In genomic region chrX:9899640-9900075, GRCh38 we compare ENCODE assay signal across 10 cellular contexts.
DNase-seq lines count a peak whose midpoint lies in the region; ATAC-seq, FAIRE-seq and TF ChIP-seq lines count a peak whose summit lies in the region.
"Had no signal": no experiment of that assay in that cellular context is flagged by ENCODE, and none has a peak within 500 bp of the region (broad histone marks: within the 10 kb centered on the region; RNA-seq: fewer than 3 reads in every experiment).

No MANE protein-coding gene starts in this region.

- no peak overlapping the region for H3K27ac ChIP-seq in GM12878 (ENCODE audit: control insufficient read depth, insufficient read depth)
- H3K27ac ChIP-seq in stomach = no peak overlapping the region

- no peak overlapping the region for H3K4me2 ChIP-seq in GM12878 (ENCODE audit: control insufficient read depth, insufficient read depth)

- no TSS peak for BruUV-seq in GM12878 (replicated peaks; lab: Mats Ljungman, UMichigan)

- CTCF ChIA-PET in GM12878 (lab: Yijun Ruan, JAX) = interaction anchor here (1.1 to 1.8 kb wide), 3 partner anchors 11 to 98 kb away, joined by 3 to 5 read pairs (median 3); no protein-coding TSS in a partner anchor

- TF ChIP-seq POLR2A in GM12878 (IDR thresholded peaks at IDR 0.05; ENCODE audit: low read depth, low read length) (no peak), stomach (IDR thresholded peaks at IDR 0.05) (no peak)

- H3K27ac Mint-ChIP-seq in nephron (peak overlapping the region; percentile 63 to 94 (median 66)), glutamatergic neuron (ENCODE audit: unreplicated experiment) (no peak overlapping the region)
- H3K27ac Mint-ChIP-seq: stimulated activated naive B cell treated with anti-CD40 and anti-IgM and Interleukin-4, amounts not matched to agents 10 μg/mL and 1 μg/mL and 100 μg/mL, for 72 hours had no signal

- H3K36me3 Mint-ChIP-seq in nephron (ENCODE audit: low read depth) (peaks cover 11% of the 10 kb centered on the region), glutamatergic neuron (ENCODE audit: unreplicated experiment) (no peaks in the 10 kb centered on the region)
- H3K36me3 Mint-ChIP-seq: stimulated activated naive B cell treated with anti-CD40 and anti-IgM and Interleukin-4, amounts not matched to agents 10 μg/mL and 1 μg/mL and 100 μg/mL, for 72 hours had no signal

- TF ChIP-seq EP300 in GM12878 (IDR thresholded peaks at IDR 0.05; ENCODE audit: borderline replicate concordance in 1 of 2, control insufficient read depth in 1 of 2, low read depth in 2 of 2, low read length in 2 of 2) (peak; percentile 48 to 71; a peak in 3 of 4 replicates), stomach (IDR thresholded peaks at IDR 0.05) (no peak)

- H3K9ac ChIP-seq in GM12878 (ENCODE audit: control insufficient read depth, insufficient read depth, low read length) = no peak overlapping the region

- peak; percentile 75 for FAIRE-seq in GM12878 (lab: Jason Lieb, UNC)

- DNase-seq in C1 segment of cervical spinal cord (lab: John Stamatoyannopoulos, UW) = peak in 12 of 14 donors; percentile 4 to 60 (median 40)
- DNase-seq in GM12878 (ENCODE audit: low read depth, low spot score) = no peak
- no peak for DNase-seq in stomach
- no peak for DNase-seq in glutamatergic neuron
- DNase-seq in central memory CD4-positive, alpha-beta T cell = no peak
- DNase-seq: stimulated activated naive B cell treated with anti-CD40 and anti-IgM and Interleukin-4, amounts not matched to agents 10 μg/mL and 1 μg/mL and 100 μg/mL, for 72 hours had no signal

- TF ChIP-seq CTCF in GM12878 (IDR thresholded peaks at IDR 0.05 in 2 of 3, conservative IDR thresholded peaks at IDR 0.05 in 1 of 3; ENCODE audit: control insufficient read depth in 2 of 3, extremely low read depth in 1 of 3, insufficient read depth in 1 of 3, low read depth in 3 of 3, low read length in 3 of 3) (no peak), nephron (IDR thresholded peaks at IDR 0.05; ENCODE audit: unreplicated experiment in 3 of 3) (no peak), stomach (IDR thresholded peaks at IDR 0.05) (no peak), glutamatergic neuron (IDR thresholded peaks at IDR 0.05; ENCODE audit: partially characterized antibody, unreplicated experiment) (no peak)

- ATAC-seq in GM18519 (IDR thresholded peaks at IDR 0.05; ENCODE audit: low FRiP score, unreplicated experiment) (peak; percentile 65), GM12878 (peak; percentile 82), GM18502 (IDR thresholded peaks at IDR 0.05; ENCODE audit: poor library complexity, unreplicated experiment) (no peak)
- ATAC-seq: HCT116; stimulated activated naive B cell treated with anti-CD40 and anti-IgM and Interleukin-4, amounts not matched to agents 10 μg/mL and 1 μg/mL and 100 μg/mL, for 72 hours had no signal

- H3K9me3 ChIP-seq in GM12878 (replicated peaks; ENCODE audit: control insufficient read depth, insufficient read depth, low read length) = no peaks in the 10 kb centered on the region; the same call in 2 of the 3 replicates
- H3K9me3 ChIP-seq in stomach = no peaks in the 10 kb centered on the region

- H3K4me3 Mint-ChIP-seq in nephron (peak overlapping the region in 2 of 3 experiments; percentile 13 to 53), glutamatergic neuron (ENCODE audit: unreplicated experiment) (no peak overlapping the region)
- H3K4me3 Mint-ChIP-seq: stimulated activated naive B cell treated with anti-CD40 and anti-IgM and Interleukin-4, amounts not matched to agents 10 μg/mL and 1 μg/mL and 100 μg/mL, for 72 hours had no signal

- H3K27me3 Mint-ChIP-seq in nephron (ENCODE audit: low read depth) (no peaks in the 10 kb centered on the region), glutamatergic neuron (ENCODE audit: unreplicated experiment) (no peaks in the 10 kb centered on the region)

- peaks cover 53% of the 10 kb centered on the region for H3K4me1 Mint-ChIP-seq in nephron
- H3K4me1 Mint-ChIP-seq in glutamatergic neuron (ENCODE audit: low read depth, unreplicated experiment) = peaks cover 11% of the 10 kb centered on the region
- H3K4me1 Mint-ChIP-seq: stimulated activated naive B cell treated with anti-CD40 and anti-IgM and Interleukin-4, amounts not matched to agents 10 μg/mL and 1 μg/mL and 100 μg/mL, for 72 hours had no signal

- no peak overlapping the region for H3K4me3 ChIP-seq in GM12878
- H3K4me3 ChIP-seq in stomach = no peak overlapping the region

- TF ChIP-seq RAD21 in GM12878 (IDR thresholded peaks at IDR 0.05; ENCODE audit: insufficient read depth, low read depth, low read length) = no peak

- in situ Hi-C loops in GM12878 (cut with MboI) = no loop called here

- SMC1A ChIA-PET in GM12878 (lab: Charles Lee; ENCODE audit: uncharacterized antibody, unreplicated experiment) = interaction anchor here (1.2 kb wide), 1 partner anchor 10 kb away, joined by 4 read pairs; no protein-coding TSS in a partner anchor

- intact Hi-C loops in GM12878 (cut with micrococcal nuclease; ENCODE audit: unreplicated experiment) = loop anchor here (2.0 kb wide), 1 partner anchor 43 kb away; no protein-coding TSS in a partner anchor
- intact Hi-C loops in stomach (cut with DNase I; ENCODE audit: low total_unique reads) = no loop called here

- H3K36me3 ChIP-seq in GM12878 (ENCODE audit: control insufficient read depth in 2 of 2, insufficient read depth in 2 of 2, low read length in 1 of 2) (no peaks in the 10 kb centered on the region), stomach (peaks cover 0 to 7% (median 0%) of the 10 kb centered on the region in 4 donors)

- H2AFZ ChIP-seq in GM12878 (ENCODE audit: control insufficient read depth, low read depth, low read length) = no peak overlapping the region

- H3K79me2 ChIP-seq in GM12878 (ENCODE audit: control insufficient read depth, insufficient read depth, low read length) = no peaks in the 10 kb centered on the region

- RAD21 ChIA-PET in GM12878 (lab: Charles Lee; ENCODE audit: unreplicated experiment) = interaction anchor here (0.5 to 1.4 kb wide), 5 partner anchors 14 to 104 kb away, joined by 3 to 6 read pairs (median 3); no protein-coding TSS in a partner anchor

- no peaks in the 10 kb centered on the region for H3K27me3 ChIP-seq in GM12878 (replicated peaks in 1 of 2; ENCODE audit: control insufficient read depth in 2 of 2, insufficient read depth in 2 of 2, low read length in 1 of 2)
- H3K27me3 ChIP-seq in stomach = no peaks in the 10 kb centered on the region

- peaks cover 6% of the 10 kb centered on the region for H3K9me3 Mint-ChIP-seq in nephron
- H3K9me3 Mint-ChIP-seq in glutamatergic neuron (ENCODE audit: unreplicated experiment) = no peaks in the 10 kb centered on the region

- POLR2A ChIA-PET in GM12878 (lab: Charles Lee) = no interaction called here

- 30% methylated on average over 17 of the region's 17 CpGs for WGBS in GM12878 (ENCODE audit: insufficient coverage, insufficient replicate concordance, low lambda C conversion rate, missing lambda C conversion rate)
- 66 to 83% (median 74%) methylated on average over 13 to 17 of the region's 17 CpGs for WGBS in stomach, 5 donors

- H4K20me1 ChIP-seq in GM12878 (ENCODE audit: control insufficient read depth, insufficient read depth) = no peaks in the 10 kb centered on the region

- H3K4me1 ChIP-seq in GM12878 (ENCODE audit: control insufficient read depth, insufficient read depth, low read length) (no peaks in the 10 kb centered on the region), stomach (peaks cover 0 to 4% (median 0%) of the 10 kb centered on the region in 4 donors)

TF ChIP-seq in GM12878, 131 proteins besides CTCF, POLR2A, EP300 and RAD21 (continues in another document):
- peak; percentile 79 for TF ChIP-seq RUNX3 (IDR thresholded peaks at IDR 0.05; ENCODE audit: low read length)
- TF ChIP-seq IKZF1 (conservative IDR thresholded peaks at IDR 0.05) = peak; percentile 80
- TF ChIP-seq TCF12 (IDR thresholded peaks at IDR 0.05; ENCODE audit: low read depth, low read length) = peak; percentile 73
- peak; percentile 82 for TF ChIP-seq RAD51 (IDR thresholded peaks at IDR 0.05)
- peak; percentile 46; the same call in 1 of the 2 replicates for TF ChIP-seq MLLT1 (IDR thresholded peaks at IDR 0.05)
- TF ChIP-seq USF1 (IDR thresholded peaks at IDR 0.05; ENCODE audit: borderline replicate concordance, extremely low read length, insufficient read depth, low read depth, low read length) = peak; percentile 34
- TF ChIP-seq CHD2 (IDR thresholded peaks at IDR 0.05; ENCODE audit: borderline replicate concordance, low read depth, low read length) = 0 out of 2 replicates have a peak, but pooled peaks have one; percentile 14
- TF ChIP-seq PBX3 (IDR thresholded peaks at IDR 0.05; ENCODE audit: insufficient replicate concordance, low read depth, low read length) = no peak
- peak; percentile 41; the same call in 1 of the 2 replicates for TF ChIP-seq CREM (IDR thresholded peaks at IDR 0.05; ENCODE audit: low read depth)
- no peak for TF ChIP-seq KLF5 (IDR thresholded peaks at IDR 0.05; ENCODE audit: partially characterized antibody)
- peak; percentile 73 for TF ChIP-seq MTA2 (IDR thresholded peaks at IDR 0.05; ENCODE audit: low read depth)

Comparison
In these comparisons a context has a peak if more than half of its experiments do, and no peak if none do; other contexts are left out.
1. DNase-seq: peak in C1 segment of cervical spinal cord (12 of 14); none in GM12878 (single experiment), stomach (single experiment), glutamatergic neuron (single experiment) and central memory CD4-positive, alpha-beta T cell (single experiment).